In the genomic region with DNA sequence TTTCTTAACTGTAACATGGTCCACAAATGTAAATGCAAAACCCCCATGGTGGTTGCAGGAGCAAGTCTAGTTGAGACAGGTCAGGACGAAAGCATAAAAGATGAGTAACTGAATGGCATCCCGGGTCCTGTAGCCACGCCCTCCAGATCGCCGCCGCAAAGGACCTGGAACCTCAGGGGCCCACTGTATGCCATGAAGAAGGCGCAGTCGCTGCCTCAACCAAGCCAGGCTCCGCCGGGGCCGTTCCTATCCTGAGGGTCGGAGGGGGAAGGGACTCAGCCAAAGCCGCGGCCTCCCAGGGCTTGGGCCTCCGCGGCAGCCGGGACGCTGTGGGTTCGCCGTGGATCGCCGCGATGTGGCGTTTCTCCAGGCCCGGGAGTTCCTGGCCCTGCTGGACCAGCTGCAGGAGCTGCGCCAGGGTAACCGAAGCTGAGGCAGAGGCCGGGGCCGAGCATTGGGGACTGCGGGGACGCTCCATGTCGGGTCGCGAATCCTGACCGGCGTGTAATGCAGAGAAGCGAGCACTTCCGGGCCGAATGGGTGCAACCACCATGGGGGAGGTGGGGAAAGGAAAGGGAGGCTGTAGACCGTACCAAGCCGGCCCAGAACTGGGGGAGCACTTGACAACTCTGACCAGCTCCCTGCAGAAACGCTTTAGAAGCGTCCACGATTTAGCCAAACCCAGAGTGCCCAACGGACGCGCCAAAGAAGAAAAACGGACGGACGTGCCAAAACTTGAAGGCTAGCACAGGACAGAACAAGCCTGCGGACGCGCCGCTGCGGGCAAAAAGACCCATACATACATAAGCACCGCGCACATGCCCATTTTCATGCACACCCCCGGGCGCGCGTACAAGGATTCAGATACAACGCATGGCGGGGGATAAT, we compare ENCODE assay signal across 8 cellular contexts. TPM values are rescaled to one million over a fixed set of nuclear protein-coding genes. Genes with fewer than 3 reads are reported as not detected.
DNase-seq lines count a peak whose midpoint lies in the region; ATAC-seq and TF ChIP-seq lines count a peak whose summit lies in the region.

No MANE protein-coding gene starts in this region.

- H3K27me3 ChIP-seq in BLaER1 (no peaks in the 10 kb centered on the region), right lobe of liver (no peaks in the 10 kb centered on the region)

- WGBS in right lobe of liver (ENCODE audit: insufficient coverage, low coverage, low lambda C conversion rate, missing lambda C conversion rate), result 0% methylated on average over 10 of the region's 63 CpGs

- intact Hi-C loops in right lobe of liver (cut with DNase I), result no loop called here

- H3K4me2 ChIP-seq in BLaER1, result peak overlapping the region; percentile 82

- ATAC-seq in GM19324 (IDR thresholded peaks at IDR 0.05; ENCODE audit: low FRiP score, unreplicated experiment) (peak; percentile 92), HG03460 (IDR thresholded peaks at IDR 0.05; ENCODE audit: unreplicated experiment) (peak; percentile 95), right lobe of liver (peak; percentile 99 to 100 (median 99))

- H3K27ac ChIP-seq in BLaER1, result peak overlapping the region; percentile 89
- H3K27ac ChIP-seq in right lobe of liver, result peak overlapping the region; percentile 51 to 84 (median 73)

- TF ChIP-seq POLR2A in right lobe of liver (IDR thresholded peaks at IDR 0.05), result peak; percentile 81

- H3K9ac ChIP-seq in BLaER1, result peak overlapping the region; percentile 92

- peaks cover 16% of the 10 kb centered on the region for H4K20me1 ChIP-seq in BLaER1

- no peaks in the 10 kb centered on the region for H3K9me3 ChIP-seq in BLaER1
- no peaks in the 10 kb centered on the region for H3K9me3 ChIP-seq in right lobe of liver

- peaks cover 52% of the 10 kb centered on the region for H3K4me1 ChIP-seq in BLaER1
- H3K4me1 ChIP-seq in right lobe of liver, result peaks cover 0 to 9% (median 2%) of the 10 kb centered on the region in 4 donors

- H3K4me3 ChIP-seq in BLaER1 (peak overlapping the region; percentile 76), right lobe of liver (peak overlapping the region; percentile 91 to 98 (median 97))

- DNase-seq in NCI-H748 treated with DMSO at 0.1 percent for 48 hours (lab: John Stamatoyannopoulos, UW) (peak; percentile 89), dermis microvascular lymphatic vessel endothelial cell (ENCODE audit: low read depth in 2 of 2) (peak; percentile 92 to 97), right lobe of liver (peak; percentile 94 to 97 (median 96))
- peak; percentile 92 to 95 for DNase-seq in activated CD4-positive, alpha-beta T cell treated with anti-CD3 and anti-CD28 coated beads, Interleukin-2, amount 50 U/mL, for 48 hours
- DNase-seq in stimulated activated CD4-positive, alpha-beta T cell treated with anti-CD3 and anti-CD28 coated beads, Interleukin-4, amount 100 ng/mL, for 1 hour, result peak; percentile 89

- H3K36me3 ChIP-seq in BLaER1 (peaks cover 26% of the 10 kb centered on the region), right lobe of liver (peaks cover 0 to 16% (median 5%) of the 10 kb centered on the region in 4 donors)

- no peak for TF ChIP-seq CTCF in right lobe of liver (IDR thresholded peaks at IDR 0.05)

RNA-seq across cellular contexts. Expression of gene RPL7L1, which starts 11.1 kb away (rescaled TPM):
- total RNA-seq in dermis microvascular lymphatic vessel endothelial cell (85.9 and 86.1 TPM in 2 replicates), right lobe of liver (100 to 1,000 TPM in 1 of 6 experiments, 10 to 100 TPM in 5; 36.6 to 114 (median 44.2) TPM)

RNA-seq across cellular contexts. Expression of gene PTCRA, which starts 25.3 kb away (rescaled TPM):
- total RNA-seq in dermis microvascular lymphatic vessel endothelial cell (not detected in 2 replicates), right lobe of liver (under 1 TPM in 3 of 6 experiments, not detected in 3; 0.31 to 0.46 (median 0.37) TPM)

RNA-seq across cellular contexts. Expression of gene CNPY3, which starts 38.7 kb away (rescaled TPM):
- total RNA-seq in dermis microvascular lymphatic vessel endothelial cell (15.5 and 22.3 TPM in 2 replicates), right lobe of liver (10 to 100 TPM; 11.1 to 75.4 (median 28.8) TPM)

Comparison
In these comparisons a context has a peak if more than half of its experiments do, and no peak if none do; other contexts are left out.
1. Peak in every context shown above with its lines: DNase-seq, ATAC-seq, H3K4me3 ChIP-seq and H3K27ac ChIP-seq.